26 cellular contexts compared by ENCODE assay signal in genomic region chr2:16194530-16194929, GRCh38.
"Had no signal": no experiment of that assay in that cellular context is flagged by ENCODE, and none has a peak within 500 bp of the region (broad histone marks: within the 10 kb centered on the region; RNA-seq: fewer than 3 reads in every experiment).

No MANE protein-coding gene starts in this region.

- H3K27me3 Mint-ChIP-seq: stimulated activated naive CD8-positive, alpha-beta T cell treated with anti-CD3 and anti-CD28 coated beads, Interleukin-15, amount 100 ng/mL, for 72 hours; type B pancreatic cell had no signal

- H3K4me3 Mint-ChIP-seq: natural killer cell; nephron; neural progenitor cell; stimulated activated memory B cell treated with anti-CD40 and anti-IgM and Interleukin-4, amounts not matched to agents 10 μg/mL and 1 μg/mL and 100 μg/mL, for 72 hours; stimulated activated naive CD8-positive, alpha-beta T cell treated with anti-CD3 and anti-CD28 coated beads, Interleukin-15, amount 100 ng/mL, for 72 hours; type B pancreatic cell had no signal

- H3K9me3 Mint-ChIP-seq: natural killer cell; stimulated activated memory B cell treated with anti-CD40 and anti-IgM and Interleukin-4, amounts not matched to agents 10 μg/mL and 1 μg/mL and 100 μg/mL, for 72 hours; stimulated activated naive CD8-positive, alpha-beta T cell treated with anti-CD3 and anti-CD28 coated beads, Interleukin-15, amount 100 ng/mL, for 72 hours had no signal

- H3K4me1 Mint-ChIP-seq: natural killer cell; nephron; stimulated activated memory B cell treated with anti-CD40 and anti-IgM and Interleukin-4, amounts not matched to agents 10 μg/mL and 1 μg/mL and 100 μg/mL, for 72 hours; stimulated activated naive CD8-positive, alpha-beta T cell treated with anti-CD3 and anti-CD28 coated beads, Interleukin-15, amount 100 ng/mL, for 72 hours had no signal

- H3K36me3 Mint-ChIP-seq: natural killer cell; stimulated activated memory B cell treated with anti-CD40 and anti-IgM and Interleukin-4, amounts not matched to agents 10 μg/mL and 1 μg/mL and 100 μg/mL, for 72 hours; type B pancreatic cell had no signal

- H3K27ac Mint-ChIP-seq: natural killer cell; nephron; progenitor cell of endocrine pancreas; stimulated activated memory B cell treated with anti-CD40 and anti-IgM and Interleukin-4, amounts not matched to agents 10 μg/mL and 1 μg/mL and 100 μg/mL, for 72 hours; type B pancreatic cell had no signal

- DNase-seq: natural killer cell; occipital lobe; ovary; posterior cingulate gyrus; psoas muscle; right cardiac atrium; spleen; stimulated activated CD4-positive, alpha-beta T cell treated with anti-CD3 and anti-CD28 coated beads, Interleukin-12 subunit alpha, Interleukin-12 subunit beta, amount 100 ng/mL, for 4 hours; stimulated activated CD4-positive, alpha-beta T cell treated with anti-CD3 and anti-CD28 coated beads, Interleukin-1b, Interleukin-23, amount 100 ng/mL, for 48 hours; stimulated activated CD4-positive, alpha-beta T cell treated with anti-CD3 and anti-CD28 coated beads, Interleukin-4, amount 100 ng/mL, for 1 hour; stimulated activated CD4-positive, alpha-beta T cell treated with anti-CD3 and anti-CD28 coated beads, Interleukin-4, amount 100 ng/mL, for 4 hours; stimulated activated CD8-positive, alpha-beta memory T cell treated with anti-CD3 and anti-CD28 coated beads, Interleukin-4, amount 100 ng/mL, for 48 hours; stimulated activated naive CD4-positive, alpha-beta T cell; stimulated activated naive CD8-positive, alpha-beta T cell treated with anti-CD3 and anti-CD28 coated beads, Interleukin-15, amount 100 ng/mL, for 72 hours; stimulated activated naive CD8-positive, alpha-beta T cell treated with anti-CD3 and anti-CD28 coated beads, Interleukin-15, Interleukin-2, amounts not matched to agents 100 U/mL and 50 U/mL, for 24 hours; substantia nigra; testis; tibial artery; transverse colon; upper lobe of right lung; uterus had no signal
